In genomic region chr2:118223487-118224136, GRCh38 we compare ENCODE assay signal across 8 cellular contexts.
DNase-seq lines count a peak whose midpoint lies in the region; ATAC-seq and TF ChIP-seq lines count a peak whose summit lies in the region.

No MANE protein-coding gene starts in this region.

- H3K4me3 ChIP-seq in A673 (ENCODE audit: low read depth, low read length, poor library complexity, severe bottlenecking), result peak overlapping the region; percentile 41
- peak overlapping the region; percentile 56 for H3K4me3 ChIP-seq in epithelial cell of proximal tubule (ENCODE audit: low read depth, low read length)
- peak overlapping the region; percentile 50 for H3K4me3 ChIP-seq in skeletal muscle cell (ENCODE audit: low read depth, low read length)

- peaks cover 6% of the 10 kb centered on the region for H3K27me3 ChIP-seq in A673 (replicated peaks; ENCODE audit: insufficient read depth, low read depth, low read length, poor library complexity)

- BruUV-seq in A673 (replicated peaks; lab: Mats Ljungman, UMichigan), result no TSS peak

- DNase-seq in A673 (ENCODE audit: low spot score) (peak; percentile 31), KBM-7 (peak; percentile 3), epithelial cell of proximal tubule (ENCODE audit: low read depth) (no peak), skeletal muscle cell (ENCODE audit: low read depth) (no peak), germinal center (ENCODE audit: low spot score) (no peak), anterior cingulate cortex (lab: John Stamatoyannopoulos, UW) (no peak), kidney glomerular epithelial cell (lab: John Stamatoyannopoulos, UW) (no peak)

- peak; percentile 13 for ATAC-seq in GM19395 (IDR thresholded peaks at IDR 0.05; ENCODE audit: unreplicated experiment)

- H3K36me3 ChIP-seq in A673 (ENCODE audit: insufficient read depth, low read length, poor library complexity, severe bottlenecking), result no peaks in the 10 kb centered on the region

- POLR2A ChIA-PET in A673 (lab: Charles Lee; ENCODE audit: low non-redundant PET), result no interaction called here

- CTCF ChIA-PET in A673 (lab: Charles Lee), result interaction anchor here (0.8 kb wide), 1 partner anchor 632 kb away, joined by 3 read pairs; no protein-coding TSS in a partner anchor

- in situ Hi-C loops in KBM-7 (cut with MboI; ENCODE audit: low pct_unique_long_range_greater_than_20kb, low sequenced_read_pairs), result no loop called here

- peak overlapping the region; percentile 62 for H3K27ac ChIP-seq in A673 (ENCODE audit: low read depth, low read length, poor library complexity, severe bottlenecking)

- TF ChIP-seq CTCF in A673 (conservative IDR thresholded peaks at IDR 0.05; ENCODE audit: low read depth, low read length), result no peak
- no peak for TF ChIP-seq CTCF in epithelial cell of proximal tubule (conservative IDR thresholded peaks at IDR 0.05; ENCODE audit: low read depth, low read length)

- peaks cover 19% of the 10 kb centered on the region for H3K4me1 ChIP-seq in A673 (ENCODE audit: insufficient read depth, low read length, poor library complexity, severe bottlenecking)

- no peaks in the 10 kb centered on the region for H3K9me3 ChIP-seq in A673 (ENCODE audit: low read depth, low read length, poor library complexity, severe bottlenecking)

- intact Hi-C loops in A673 (cut with micrococcal nuclease; ENCODE audit: unreplicated experiment), result loop anchor here (2.0 kb wide), 1 partner anchor 631 kb away; no protein-coding TSS in a partner anchor

Comparison
In these comparisons a context has a peak if more than half of its experiments do, and no peak if none do; other contexts are left out.
1. DNase-seq: peak in A673 (single experiment) and KBM-7 (single experiment); none in epithelial cell of proximal tubule (single experiment), skeletal muscle cell (single experiment), germinal center (single experiment), anterior cingulate cortex (0 of 58) and kidney glomerular epithelial cell (single experiment).
2. Peak in every context shown above with its lines, with median percentiles within 50 percentile points of each other: H3K4me3 ChIP-seq.